19 cellular contexts compared by ENCODE assay signal in the genomic region with DNA sequence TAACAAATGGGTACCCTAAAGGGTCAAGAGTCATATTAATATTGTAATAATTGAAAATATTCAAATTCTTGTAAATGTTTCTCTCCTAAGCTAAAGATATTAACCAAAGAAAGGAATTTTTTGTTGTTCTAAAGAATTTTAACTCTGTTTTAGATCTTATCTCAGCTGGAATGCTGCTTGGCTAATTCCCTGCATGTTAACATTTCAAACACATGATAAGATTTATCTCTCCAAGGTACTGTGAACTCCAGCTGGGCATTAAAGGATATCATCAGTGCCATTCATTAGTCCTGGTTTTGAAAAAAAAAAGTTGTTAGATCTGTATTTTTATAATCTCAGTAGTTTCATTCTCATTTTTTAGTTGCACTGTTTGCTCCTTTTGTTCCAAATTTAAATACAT.
A peak's percentile ranks its signal among the peaks of the same experiment; 100 is the strongest.
DNase-seq lines count a peak whose midpoint lies in the region; ATAC-seq, FAIRE-seq and TF ChIP-seq lines count a peak whose summit lies in the region.
"Had no signal": no experiment of that assay in that cellular context is flagged by ENCODE, and none has a peak within 500 bp of the region (broad histone marks: within the 10 kb centered on the region; RNA-seq: fewer than 3 reads in every experiment).

No MANE protein-coding gene starts in this region.

- H3K9me3 ChIP-seq in HepG2 (ENCODE audit: low read length) = peaks cover 4% of the 10 kb centered on the region; the same call in 1 of the 2 replicates
- no peaks in the 10 kb centered on the region for H3K9me3 ChIP-seq in right lobe of liver
- no peaks in the 10 kb centered on the region for H3K9me3 ChIP-seq in adipocyte (ENCODE audit: control insufficient read depth, low read length)

- no peaks in the 10 kb centered on the region for H3K4me1 ChIP-seq in HepG2 (ENCODE audit: insufficient read depth, low read length)
- H3K4me1 ChIP-seq in right lobe of liver = no peaks in the 10 kb centered on the region
- no peaks in the 10 kb centered on the region for H3K4me1 ChIP-seq in adipocyte (ENCODE audit: control insufficient read depth, insufficient read depth, low read length)
- H3K4me1 ChIP-seq: Peyer's patch had no signal

- no peak for TF ChIP-seq RAD21 in HepG2 (CRISPR knock-in tag; IDR thresholded peaks at IDR 0.05)

- no peak for FAIRE-seq in HepG2 (lab: Jason Lieb, UNC)
- FAIRE-seq: GM12878 had no signal

- H3K4me3 ChIP-seq in HepG2 (replicated peaks in 1 of 3; ENCODE audit: insufficient read depth in 1 of 3, low read depth in 2 of 3, low read length in 3 of 3) (no peak overlapping the region), right lobe of liver (no peak overlapping the region), adipocyte (ENCODE audit: low read length) (no peak overlapping the region), brain microvascular endothelial cell (ENCODE audit: low read depth, low read length) (no peak overlapping the region)
- H3K4me3 ChIP-seq: GM12878, Peyer's patch had no signal

- DNase-seq in HepG2 (ENCODE audit: low spot score) (peak; percentile 15), right lobe of liver (no peak), adipocyte (ENCODE audit: low read depth) (peak; percentile 53), iris pigment epithelial cell (ENCODE audit: low read depth) (peak; percentile 34), D341Med (ENCODE audit: low spot score) (no peak), brain microvascular endothelial cell (no peak), mesenteric fat pad (ENCODE audit: low spot score) (no peak)
- DNase-seq: C1 segment of cervical spinal cord, DMS153, NCI-H1105, NCI-H187, NCI-H82, Peyer's patch, SHP77 treated with DMSO at 0.1 percent for 48 hours had no signal

- H3K9ac ChIP-seq in HepG2 (ENCODE audit: insufficient read depth, low read depth, low read length) = no peak overlapping the region
- no peak overlapping the region for H3K9ac ChIP-seq in adipocyte (ENCODE audit: low read length)
- H3K9ac ChIP-seq: KMS-11 had no signal

- intact Hi-C loops in HepG2 (cut with micrococcal nuclease; ENCODE audit: unreplicated experiment) (no loop called here), right lobe of liver (cut with DNase I) (no loop called here)

- H3K36me3 ChIP-seq in HepG2 (replicated peaks in 1 of 2; ENCODE audit: control insufficient read depth in 1 of 2, insufficient read depth in 2 of 2, low read length in 2 of 2) (no peaks in the 10 kb centered on the region), right lobe of liver (no peaks in the 10 kb centered on the region), adipocyte (ENCODE audit: control insufficient read depth, insufficient read depth, low read length, severe bottlenecking) (no peaks in the 10 kb centered on the region), brain microvascular endothelial cell (replicated peaks) (no peaks in the 10 kb centered on the region)
- H3K36me3 ChIP-seq: Peyer's patch had no signal

- H3K27ac ChIP-seq in HepG2 (ENCODE audit: extremely low read length, insufficient read depth, low read length) = no peak overlapping the region
- H3K27ac ChIP-seq in right lobe of liver = no peak overlapping the region
- H3K27ac ChIP-seq in brain microvascular endothelial cell = no peak overlapping the region
- H3K27ac ChIP-seq: HL-60, KMS-11, Peyer's patch had no signal

- in situ Hi-C loops in HepG2 (cut with HindIII; ENCODE audit: extremely low pct_ligation_motif_present, low pct_unique_long_range_greater_than_20kb) (no loop called here), brain microvascular endothelial cell (cut with HindIII; ENCODE audit: low pct_ligation_motif_present, low sequenced_read_pairs) (no loop called here)

- ATAC-seq in HepG2 (no peak), right lobe of liver (no peak), GM19455 (IDR thresholded peaks at IDR 0.05; ENCODE audit: unreplicated experiment) (no peak)
- ATAC-seq: HCT116 had no signal

- TF ChIP-seq CTCF in HepG2 (CRISPR knock-in tag; IDR thresholded peaks at IDR 0.05) (no peak), right lobe of liver (IDR thresholded peaks at IDR 0.05) (no peak), brain microvascular endothelial cell (IDR thresholded peaks at IDR 0.05; ENCODE audit: low read depth, low read length, missing control alignments) (no peak)

- no peaks in the 10 kb centered on the region; the same call in 1 of the 2 replicates for H4K20me1 ChIP-seq in HepG2 (ENCODE audit: insufficient read depth, low read length)

- H3K27me3 ChIP-seq in HepG2 (ENCODE audit: control insufficient read depth in 1 of 2, insufficient read depth in 2 of 2, low read length in 2 of 2) (no peaks in the 10 kb centered on the region), right lobe of liver (no peaks in the 10 kb centered on the region), adipocyte (replicated peaks; ENCODE audit: control insufficient read depth, insufficient read depth, low read length) (no peaks in the 10 kb centered on the region), brain microvascular endothelial cell (replicated peaks) (no peaks in the 10 kb centered on the region)
- H3K27me3 ChIP-seq: Peyer's patch had no signal

- CTCF ChIA-PET in HepG2 (lab: Yijun Ruan, JAX; ENCODE audit: low intra/inter-chr PET ratio, low total read pairs) = no interaction called here

- POLR2A ChIA-PET in HepG2 (lab: Yijun Ruan, JAX) = no interaction called here

- no peak overlapping the region for H3K4me2 ChIP-seq in HepG2 (ENCODE audit: low read depth, low read length)

- no peak for TF ChIP-seq EP300 in HepG2 (IDR thresholded peaks at IDR 0.05; ENCODE audit: low read depth in 2 of 2, low read length in 2 of 2)
- no peak for TF ChIP-seq EP300 in HepG2 (CRISPR knock-in tag; IDR thresholded peaks at IDR 0.05; ENCODE audit: borderline replicate concordance)

- TF ChIP-seq POLR2A in HepG2 (IDR thresholded peaks at IDR 0.05; ENCODE audit: insufficient read depth in 1 of 2, low read depth in 2 of 2, low read length in 2 of 2) (no peak), right lobe of liver (IDR thresholded peaks at IDR 0.05) (no peak)

- BruUV-seq in HepG2 (replicated peaks; lab: Mats Ljungman, UMichigan) = no TSS peak

- H2AFZ ChIP-seq in HepG2 (ENCODE audit: low read length) = no peak overlapping the region

- H3K79me2 ChIP-seq in HepG2 (ENCODE audit: insufficient read depth, low read length) = no peaks in the 10 kb centered on the region

TF ChIP-seq in HepG2, 621 proteins besides CTCF, POLR2A, EP300 and RAD21 (continues in another document):
- no peak for TF ChIP-seq ZMYM2 (CRISPR knock-in tag; IDR thresholded peaks at IDR 0.05)
- TF ChIP-seq ZNF263 (CRISPR knock-in tag; IDR thresholded peaks at IDR 0.05) = no peak
- no peak for TF ChIP-seq EHMT2 (IDR thresholded peaks at IDR 0.05; ENCODE audit: borderline replicate concordance, low read depth, low read length)
- TF ChIP-seq ZNF121 (CRISPR knock-in tag; IDR thresholded peaks at IDR 0.05) = no peak
- no peak for TF ChIP-seq NR3C1 (CRISPR knock-in tag; IDR thresholded peaks at IDR 0.05)
- TF ChIP-seq, protein P1, sequence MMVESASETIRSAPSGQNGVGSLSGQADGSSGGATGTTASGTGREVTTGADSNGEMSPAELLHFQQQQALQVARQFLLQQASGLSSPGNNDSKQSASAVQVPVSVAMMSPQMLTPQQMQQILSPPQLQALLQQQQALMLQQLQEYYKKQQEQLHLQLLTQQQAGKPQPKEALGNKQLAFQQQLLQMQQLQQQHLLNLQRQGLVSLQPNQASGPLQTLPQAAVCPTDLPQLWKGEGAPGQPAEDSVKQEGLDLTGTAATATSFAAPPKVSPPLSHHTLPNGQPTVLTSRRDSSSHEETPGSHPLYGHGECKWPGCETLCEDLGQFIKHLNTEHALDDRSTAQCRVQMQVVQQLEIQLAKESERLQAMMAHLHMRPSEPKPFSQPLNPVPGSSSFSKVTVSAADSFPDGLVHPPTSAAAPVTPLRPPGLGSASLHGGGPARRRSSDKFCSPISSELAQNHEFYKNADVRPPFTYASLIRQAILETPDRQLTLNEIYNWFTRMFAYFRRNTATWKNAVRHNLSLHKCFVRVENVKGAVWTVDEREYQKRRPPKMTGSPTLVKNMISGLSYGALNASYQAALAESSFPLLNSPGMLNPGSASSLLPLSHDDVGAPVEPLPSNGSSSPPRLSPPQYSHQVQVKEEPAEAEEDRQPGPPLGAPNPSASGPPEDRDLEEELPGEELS (CRISPR knock-in tag; IDR thresholded peaks at IDR 0.05) = no peak
- TF ChIP-seq, protein P2, sequence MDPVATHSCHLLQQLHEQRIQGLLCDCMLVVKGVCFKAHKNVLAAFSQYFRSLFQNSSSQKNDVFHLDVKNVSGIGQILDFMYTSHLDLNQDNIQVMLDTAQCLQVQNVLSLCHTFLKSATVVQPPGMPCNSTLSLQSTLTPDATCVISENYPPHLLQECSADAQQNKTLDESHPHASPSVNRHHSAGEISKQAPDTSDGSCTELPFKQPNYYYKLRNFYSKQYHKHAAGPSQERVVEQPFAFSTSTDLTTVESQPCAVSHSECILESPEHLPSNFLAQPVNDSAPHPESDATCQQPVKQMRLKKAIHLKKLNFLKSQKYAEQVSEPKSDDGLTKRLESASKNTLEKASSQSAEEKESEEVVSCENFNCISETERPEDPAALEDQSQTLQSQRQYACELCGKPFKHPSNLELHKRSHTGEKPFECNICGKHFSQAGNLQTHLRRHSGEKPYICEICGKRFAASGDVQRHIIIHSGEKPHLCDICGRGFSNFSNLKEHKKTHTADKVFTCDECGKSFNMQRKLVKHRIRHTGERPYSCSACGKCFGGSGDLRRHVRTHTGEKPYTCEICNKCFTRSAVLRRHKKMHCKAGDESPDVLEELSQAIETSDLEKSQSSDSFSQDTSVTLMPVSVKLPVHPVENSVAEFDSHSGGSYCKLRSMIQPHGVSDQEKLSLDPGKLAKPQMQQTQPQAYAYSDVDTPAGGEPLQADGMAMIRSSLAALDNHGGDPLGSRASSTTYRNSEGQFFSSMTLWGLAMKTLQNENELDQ (CRISPR knock-in tag; IDR thresholded peaks at IDR 0.05; ENCODE audit: borderline replicate concordance) = no peak
- no peak for TF ChIP-seq KAT8 (CRISPR knock-in tag; IDR thresholded peaks at IDR 0.05)
- no peak for TF ChIP-seq IRX3 (CRISPR knock-in tag; IDR thresholded peaks at IDR 0.05; ENCODE audit: borderline replicate concordance, low read depth)
- TF ChIP-seq, protein P3, sequence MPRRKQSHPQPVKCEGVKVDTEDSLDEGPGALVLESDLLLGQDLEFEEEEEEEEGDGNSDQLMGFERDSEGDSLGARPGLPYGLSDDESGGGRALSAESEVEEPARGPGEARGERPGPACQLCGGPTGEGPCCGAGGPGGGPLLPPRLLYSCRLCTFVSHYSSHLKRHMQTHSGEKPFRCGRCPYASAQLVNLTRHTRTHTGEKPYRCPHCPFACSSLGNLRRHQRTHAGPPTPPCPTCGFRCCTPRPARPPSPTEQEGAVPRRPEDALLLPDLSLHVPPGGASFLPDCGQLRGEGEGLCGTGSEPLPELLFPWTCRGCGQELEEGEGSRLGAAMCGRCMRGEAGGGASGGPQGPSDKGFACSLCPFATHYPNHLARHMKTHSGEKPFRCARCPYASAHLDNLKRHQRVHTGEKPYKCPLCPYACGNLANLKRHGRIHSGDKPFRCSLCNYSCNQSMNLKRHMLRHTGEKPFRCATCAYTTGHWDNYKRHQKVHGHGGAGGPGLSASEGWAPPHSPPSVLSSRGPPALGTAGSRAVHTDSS (CRISPR knock-in tag; conservative IDR thresholded peaks at IDR 0.05) = no peak
- no peak for TF ChIP-seq ZNF703 (CRISPR knock-in tag; IDR thresholded peaks at IDR 0.05; ENCODE audit: borderline replicate concordance)
- TF ChIP-seq ZNF260 (CRISPR knock-in tag; IDR thresholded peaks at IDR 0.05; ENCODE audit: borderline replicate concordance, low read depth) = no peak

Comparison
In these comparisons a context has a peak if more than half of its experiments do, and no peak if none do; other contexts are left out.
1. DNase-seq: peak in HepG2 (single experiment), adipocyte (single experiment) and iris pigment epithelial cell (single experiment); none in right lobe of liver (0 of 3), D341Med (single experiment), brain microvascular endothelial cell (single experiment) and mesenteric fat pad (single experiment).